8 cellular contexts compared by ENCODE assay signal in the genomic region with DNA sequence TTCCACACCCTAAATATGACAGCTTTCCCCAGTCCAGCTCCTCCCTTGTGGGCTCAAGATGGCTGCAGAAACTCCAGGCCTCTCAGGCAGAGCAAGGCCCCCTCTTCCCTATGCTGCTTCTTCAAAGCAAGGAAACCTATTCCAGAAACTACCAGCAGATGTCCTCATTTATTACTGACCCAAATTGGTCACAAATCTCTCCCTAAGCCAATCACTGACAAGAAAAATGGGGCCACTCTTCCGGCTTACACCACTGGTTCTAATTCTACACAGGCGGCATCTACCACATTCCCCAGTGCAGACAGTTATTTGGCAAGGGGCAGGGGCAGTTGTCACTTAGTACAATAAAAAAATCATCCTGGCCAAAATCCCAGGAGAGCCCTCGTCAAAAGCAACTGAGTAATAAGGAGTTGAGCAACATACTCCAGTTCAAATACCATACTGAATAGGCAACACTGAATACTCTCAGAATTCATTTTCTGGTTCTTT.
A peak's percentile ranks its signal among the peaks of the same experiment; 100 is the strongest.
DNase-seq lines count a peak whose midpoint lies in the region; ATAC-seq and TF ChIP-seq lines count a peak whose summit lies in the region.

No MANE protein-coding gene starts in this region.

- H3K4me3 Mint-ChIP-seq in activated naive CD8-positive, alpha-beta T cell treated with anti-CD3 and anti-CD28 coated beads, Interleukin-2, amount 50 U/mL, for 24 hours, result no peak overlapping the region

- H3K27me3 ChIP-seq in MG63, result no peaks in the 10 kb centered on the region
- no peaks in the 10 kb centered on the region for H3K27me3 ChIP-seq in heart right ventricle

- H3K9me3 ChIP-seq in MG63, result no peaks in the 10 kb centered on the region
- no peaks in the 10 kb centered on the region for H3K9me3 ChIP-seq in heart right ventricle

- H3K36me3 ChIP-seq in MG63 (no peaks in the 10 kb centered on the region), heart right ventricle (peaks cover 0 to 10% (median 0%) of the 10 kb centered on the region in 9 donors)

- peak; percentile 64 to 89 (median 81) for TF ChIP-seq CTCF in heart right ventricle (IDR thresholded peaks at IDR 0.05)

- H3K4me3 ChIP-seq in MG63 (no peak overlapping the region), heart right ventricle (no peak overlapping the region)

- WGBS in heart right ventricle, 2 donors, result 12 to 13% methylated on average over 3 of the region's 3 CpGs

- H3K27ac Mint-ChIP-seq in activated naive CD8-positive, alpha-beta T cell treated with anti-CD3 and anti-CD28 coated beads, Interleukin-2, amount 50 U/mL, for 24 hours, result peak overlapping the region; percentile 81

- no peaks in the 10 kb centered on the region for H3K9me3 Mint-ChIP-seq in activated naive CD8-positive, alpha-beta T cell treated with anti-CD3 and anti-CD28 coated beads, Interleukin-2, amount 50 U/mL, for 24 hours

- DNase-seq in NCI-H748 (lab: John Stamatoyannopoulos, UW; ENCODE audit: unreplicated experiment) (peak; percentile 2), NCI-H748 treated with DMSO at 0.1 percent for 48 hours (lab: John Stamatoyannopoulos, UW) (no peak), H4 (ENCODE audit: low spot score) (peak; percentile 60), MG63 (peak; percentile 77), heart right ventricle (peak in 1 of 2 donors; percentile 82), putamen (ENCODE audit: low spot score) (peak; percentile 83), activated gamma-delta T cell treated with Interleukin-2 at 50 U/mL for 16 hours (no peak)
- no peak for DNase-seq in activated naive CD8-positive, alpha-beta T cell treated with anti-CD3 and anti-CD28 coated beads, Interleukin-2, amount 50 U/mL, for 24 hours

- no peak for ATAC-seq in activated naive CD8-positive, alpha-beta T cell treated with anti-CD3 and anti-CD28 coated beads, Interleukin-2, amount 50 U/mL, for 24 hours
- peak; percentile 91 to 96 (median 94) for ATAC-seq in heart right ventricle

- H3K4me1 Mint-ChIP-seq in activated naive CD8-positive, alpha-beta T cell treated with anti-CD3 and anti-CD28 coated beads, Interleukin-2, amount 50 U/mL, for 24 hours, result peaks cover 63% of the 10 kb centered on the region

- intact Hi-C loops in heart right ventricle (cut with DNase I), result loop anchor here in 9 of 10 donors (1.0 to 10.0 kb wide), 13 partner anchors 52 to 152 kb away; a partner anchor contains a TSS

- peaks cover 5% of the 10 kb centered on the region for H3K36me3 Mint-ChIP-seq in activated naive CD8-positive, alpha-beta T cell treated with anti-CD3 and anti-CD28 coated beads, Interleukin-2, amount 50 U/mL, for 24 hours (ENCODE audit: low read depth)

- H3K27ac ChIP-seq in heart right ventricle, result peak overlapping the region in 8 of 10 donors; percentile 54 to 73 (median 64)

- H3K4me1 ChIP-seq in heart right ventricle, result peaks cover 7 to 67% (median 28%) of the 10 kb centered on the region in 9 donors

- H3K27me3 Mint-ChIP-seq in activated naive CD8-positive, alpha-beta T cell treated with anti-CD3 and anti-CD28 coated beads, Interleukin-2, amount 50 U/mL, for 24 hours, result no peaks in the 10 kb centered on the region

Comparison
In these comparisons a context has a peak if more than half of its experiments do, and no peak if none do; other contexts are left out.
1. DNase-seq: peak in NCI-H748 (single experiment), H4 (single experiment), MG63 (single experiment) and putamen (single experiment); none in NCI-H748 treated with DMSO at 0.1 percent for 48 hours (single experiment), activated naive CD8-positive, alpha-beta T cell treated with anti-CD3 and anti-CD28 coated beads, Interleukin-2, amount 50 U/mL, for 24 hours (single experiment) and activated gamma-delta T cell treated with Interleukin-2 at 50 U/mL for 16 hours (single experiment).